ENCODE assay signal across 7 cellular contexts in genomic region chr2:178525460-178525859, GRCh38. TPM values are rescaled to one million over a fixed set of nuclear protein-coding genes. Genes with fewer than 3 reads are reported as not detected.
DNase-seq lines count a peak whose midpoint lies in the region; ATAC-seq and TF ChIP-seq lines count a peak whose summit lies in the region.
"Not testable (repeated sequence)": the region's sequence is repeated elsewhere in the genome, so short reads cannot be mapped to it uniquely, and the experiment has no call there.

No MANE protein-coding gene starts in this region.

- not testable (repeated sequence) for H3K9me2 ChIP-seq in PC-9 (ENCODE audit: insufficient read depth)

- peak overlapping the region in 1 of 3 donors; percentile 55 for H3K27ac Mint-ChIP-seq in CD4-positive, CD25-positive, alpha-beta regulatory T cell
- H3K27ac Mint-ChIP-seq in activated CD4-positive, alpha-beta T cell treated with anti-CD3 and anti-CD28 coated beads, Interleukin-2, amount 10 ng/mL, durations not matched to agents 7 days and 5 days, result peak overlapping the region; percentile 14
- H3K27ac Mint-ChIP-seq in activated T-helper 17 cell treated with anti-CD3 and anti-CD28 coated beads, Interleukin-2, amount 50 U/mL, for 72 hours; brain; natural killer cell: not testable (repeated sequence)

- not testable (repeated sequence) for H3K4me3 ChIP-seq in CD4-positive, CD25-positive, alpha-beta regulatory T cell (ENCODE audit: low read depth, low read length); PC-9; neutrophil (ENCODE audit: low read depth in 1 of 2, low read length in 1 of 2)

- POLR2A ChIA-PET in PC-9 (lab: Charles Lee; ENCODE audit: unreplicated experiment); activated CD4-positive, alpha-beta T cell treated with anti-CD3 and anti-CD28 coated beads, Interleukin-2, amount 10 ng/mL, durations not matched to agents 7 days and 5 days (lab: Charles Lee): not testable (repeated sequence)

- H2AFZ ChIP-seq in PC-9, result not testable (repeated sequence)

- H3K36me3 ChIP-seq in CD4-positive, CD25-positive, alpha-beta regulatory T cell (ENCODE audit: control insufficient read depth, insufficient read depth, low read length), result peaks cover 24% of the 10 kb centered on the region
- not testable (repeated sequence) for H3K36me3 ChIP-seq in PC-9 (ENCODE audit: low read depth); neutrophil

- CTCF ChIA-PET in PC-9 (lab: Charles Lee), result not testable (repeated sequence)
- CTCF ChIA-PET in activated CD4-positive, alpha-beta T cell treated with anti-CD3 and anti-CD28 coated beads, Interleukin-2, amount 10 ng/mL, durations not matched to agents 7 days and 5 days (lab: Charles Lee), result interaction anchor here (0.5 kb wide), 1 partner anchor 87 kb away, joined by 5 read pairs; no protein-coding TSS in a partner anchor

- ATAC-seq in CD4-positive, CD25-positive, alpha-beta regulatory T cell (ENCODE audit: low read depth in 2 of 2); activated T-helper 17 cell treated with anti-CD3 and anti-CD28 coated beads, Interleukin-2, amount 50 U/mL, for 72 hours (replicated peaks); natural killer cell: not testable (repeated sequence)

- not testable (repeated sequence) for DNase-seq in CD4-positive, CD25-positive, alpha-beta regulatory T cell; PC-9; activated CD4-positive, alpha-beta T cell treated with anti-CD3 and anti-CD28 coated beads, Interleukin-2, amount 10 ng/mL, durations not matched to agents 7 days and 5 days; natural killer cell

- H3K27me3 ChIP-seq in CD4-positive, CD25-positive, alpha-beta regulatory T cell (ENCODE audit: control insufficient read depth, insufficient read depth, low read length); PC-9 (ENCODE audit: insufficient read depth, low read depth); neutrophil: not testable (repeated sequence)

- not testable (repeated sequence) for H3K9me3 Mint-ChIP-seq in CD4-positive, CD25-positive, alpha-beta regulatory T cell; activated CD4-positive, alpha-beta T cell treated with anti-CD3 and anti-CD28 coated beads, Interleukin-2, amount 10 ng/mL, durations not matched to agents 7 days and 5 days; activated T-helper 17 cell treated with anti-CD3 and anti-CD28 coated beads, Interleukin-2, amount 50 U/mL, for 72 hours; brain; natural killer cell

- intact Hi-C loops in PC-9 (cut with micrococcal nuclease; ENCODE audit: unreplicated experiment), result loop anchor here (10.0 kb wide), 1 partner anchor 231 kb away; no protein-coding TSS in a partner anchor
- intact Hi-C loops in natural killer cell (cut with micrococcal nuclease), result not testable (repeated sequence)

- H3K4me3 Mint-ChIP-seq in CD4-positive, CD25-positive, alpha-beta regulatory T cell, result peak overlapping the region; percentile 39 to 60 (median 52)
- peak overlapping the region; percentile 7 for H3K4me3 Mint-ChIP-seq in activated CD4-positive, alpha-beta T cell treated with anti-CD3 and anti-CD28 coated beads, Interleukin-2, amount 10 ng/mL, durations not matched to agents 7 days and 5 days
- peak overlapping the region; percentile 95 for H3K4me3 Mint-ChIP-seq in activated T-helper 17 cell treated with anti-CD3 and anti-CD28 coated beads, Interleukin-2, amount 50 U/mL, for 72 hours
- peak overlapping the region; percentile 13 to 80 (median 68) for H3K4me3 Mint-ChIP-seq in brain
- peak overlapping the region; percentile 47 for H3K4me3 Mint-ChIP-seq in natural killer cell

- peaks cover 68% of the 10 kb centered on the region for H3K79me2 ChIP-seq in PC-9 (ENCODE audit: low read depth)

- TF ChIP-seq CTCF in PC-9 (conservative IDR thresholded peaks at IDR 0.05); brain (conservative IDR thresholded peaks at IDR 0.05); natural killer cell (IDR thresholded peaks at IDR 0.05); neutrophil (IDR thresholded peaks at IDR 0.05): not testable (repeated sequence)

- H3K27me3 Mint-ChIP-seq in CD4-positive, CD25-positive, alpha-beta regulatory T cell; activated CD4-positive, alpha-beta T cell treated with anti-CD3 and anti-CD28 coated beads, Interleukin-2, amount 10 ng/mL, durations not matched to agents 7 days and 5 days; activated T-helper 17 cell treated with anti-CD3 and anti-CD28 coated beads, Interleukin-2, amount 50 U/mL, for 72 hours; brain; natural killer cell (ENCODE audit: low read depth in 2 of 2): not testable (repeated sequence)

- H3K4me1 Mint-ChIP-seq in CD4-positive, CD25-positive, alpha-beta regulatory T cell, result peaks cover 18 to 69% (median 47%) of the 10 kb centered on the region in 4 donors
- peaks cover 63% of the 10 kb centered on the region for H3K4me1 Mint-ChIP-seq in activated CD4-positive, alpha-beta T cell treated with anti-CD3 and anti-CD28 coated beads, Interleukin-2, amount 10 ng/mL, durations not matched to agents 7 days and 5 days
- peaks cover 31% of the 10 kb centered on the region for H3K4me1 Mint-ChIP-seq in activated T-helper 17 cell treated with anti-CD3 and anti-CD28 coated beads, Interleukin-2, amount 50 U/mL, for 72 hours
- H3K4me1 Mint-ChIP-seq in brain (peaks cover 24% of the 10 kb centered on the region), natural killer cell (peaks cover 31 to 34% of the 10 kb centered on the region in 2 donors)

- H3K27ac ChIP-seq in CD4-positive, CD25-positive, alpha-beta regulatory T cell (ENCODE audit: insufficient read depth, low read length, poor library complexity, severe bottlenecking); PC-9: not testable (repeated sequence)
- peak overlapping the region; percentile 92 for H3K27ac ChIP-seq in neutrophil

- H3F3A ChIP-seq in PC-9 (ENCODE audit: insufficient read depth, low read depth), result peaks cover 12% of the 10 kb centered on the region; the same call in 1 of the 2 replicates

- BruUV-seq in PC-9 (replicated peaks; lab: Mats Ljungman, UMichigan), result not testable (repeated sequence)

- not testable (repeated sequence) for H4K20me1 ChIP-seq in PC-9 (ENCODE audit: insufficient read depth)

- H3K36me3 Mint-ChIP-seq in CD4-positive, CD25-positive, alpha-beta regulatory T cell, result peaks cover 35% of the 10 kb centered on the region
- H3K36me3 Mint-ChIP-seq in activated CD4-positive, alpha-beta T cell treated with anti-CD3 and anti-CD28 coated beads, Interleukin-2, amount 10 ng/mL, durations not matched to agents 7 days and 5 days (ENCODE audit: low read depth), result peaks cover 16% of the 10 kb centered on the region
- H3K36me3 Mint-ChIP-seq in activated T-helper 17 cell treated with anti-CD3 and anti-CD28 coated beads, Interleukin-2, amount 50 U/mL, for 72 hours (ENCODE audit: low read depth), result peaks cover 38% of the 10 kb centered on the region
- peaks cover 46% of the 10 kb centered on the region for H3K36me3 Mint-ChIP-seq in brain
- not testable (repeated sequence) for H3K36me3 Mint-ChIP-seq in natural killer cell

- peaks cover 12% of the 10 kb centered on the region for H3K4me1 ChIP-seq in CD4-positive, CD25-positive, alpha-beta regulatory T cell (ENCODE audit: control insufficient read depth, insufficient read depth, low read length, poor library complexity, severe bottlenecking)
- peaks cover 10% of the 10 kb centered on the region for H3K4me1 ChIP-seq in PC-9 (replicated peaks; ENCODE audit: insufficient read depth)
- peaks cover 69 to 76% of the 10 kb centered on the region in 2 experiments for H3K4me1 ChIP-seq in neutrophil (ENCODE audit: control insufficient read depth in 1 of 2, insufficient read depth in 1 of 2, low read depth in 1 of 2, low read length in 1 of 2)

- not testable (repeated sequence) for H3K9me3 ChIP-seq in CD4-positive, CD25-positive, alpha-beta regulatory T cell (ENCODE audit: control insufficient read depth in 2 of 2, low read length in 2 of 2); PC-9 (ENCODE audit: insufficient read depth, low read depth); neutrophil

- peak overlapping the region; percentile 0; the same call in 1 of the 2 replicates for H3K4me2 ChIP-seq in PC-9

RNA-seq across cellular contexts. Expression of gene PLEKHA3, which starts 45.2 kb away (rescaled TPM):
- total RNA-seq in CD4-positive, CD25-positive, alpha-beta regulatory T cell, result 28.2 TPM
- 10 to 100 TPM; 26.4 to 39.0 (median 27.7) TPM for polyA plus RNA-seq in CD4-positive, CD25-positive, alpha-beta regulatory T cell
- total RNA-seq in PC-9 (2021) (35.7 and 50.3 TPM in 2 replicates), natural killer cell (10 to 100 TPM; 22.6 to 39.1 (median 34.5) TPM)
- 10 to 100 TPM; 21.4 to 24.7 TPM for total RNA-seq in activated CD4-positive, alpha-beta T cell treated with anti-CD3 and anti-CD28 coated beads, Interleukin-2, amount 10 ng/mL, durations not matched to agents 7 days and 5 days
- total RNA-seq in activated T-helper 17 cell treated with anti-CD3 and anti-CD28 coated beads, Interleukin-2, amount 50 U/mL, for 72 hours, result 10 to 100 TPM; 17.9 to 26.4 TPM
- polyA plus RNA-seq in brain (ENCODE audit: insufficient read depth, low read depth, low replicate concordance), result 6.4 TPM

RNA-seq across cellular contexts. Expression of gene FKBP7, which starts 47.1 kb away (rescaled TPM):
- total RNA-seq in CD4-positive, CD25-positive, alpha-beta regulatory T cell, result 0.59 TPM
- polyA plus RNA-seq in CD4-positive, CD25-positive, alpha-beta regulatory T cell, result 1 to 10 TPM in 2 of 4 donors, under 1 TPM in 2; 0.42 to 3.1 (median 1.0) TPM
- 3.8 and 6.1 TPM in 2 replicates for total RNA-seq in PC-9 (2021)
- 1 to 10 TPM; 1.4 to 2.1 TPM for total RNA-seq in activated CD4-positive, alpha-beta T cell treated with anti-CD3 and anti-CD28 coated beads, Interleukin-2, amount 10 ng/mL, durations not matched to agents 7 days and 5 days
- 1 to 10 TPM; 1.7 to 2.6 TPM for total RNA-seq in activated T-helper 17 cell treated with anti-CD3 and anti-CD28 coated beads, Interleukin-2, amount 50 U/mL, for 72 hours
- polyA plus RNA-seq in brain (ENCODE audit: insufficient read depth, low read depth, low replicate concordance), result 11.1 TPM
- total RNA-seq in natural killer cell, result 1 to 10 TPM; 1.1 to 1.3 (median 1.1) TPM

Comparison
In these comparisons a context has a peak if more than half of its experiments do, and no peak if none do; other contexts are left out.
1. H3K4me3 Mint-ChIP-seq: peak in every context shown above with its lines; median percentile 95 in activated T-helper 17 cell treated with anti-CD3 and anti-CD28 coated beads, Interleukin-2, amount 50 U/mL, for 72 hours; 68 in brain; 52 in CD4-positive, CD25-positive, alpha-beta regulatory T cell; 47 in natural killer cell; 7 in activated CD4-positive, alpha-beta T cell treated with anti-CD3 and anti-CD28 coated beads, Interleukin-2, amount 10 ng/mL, durations not matched to agents 7 days and 5 days.